In the genomic region with DNA sequence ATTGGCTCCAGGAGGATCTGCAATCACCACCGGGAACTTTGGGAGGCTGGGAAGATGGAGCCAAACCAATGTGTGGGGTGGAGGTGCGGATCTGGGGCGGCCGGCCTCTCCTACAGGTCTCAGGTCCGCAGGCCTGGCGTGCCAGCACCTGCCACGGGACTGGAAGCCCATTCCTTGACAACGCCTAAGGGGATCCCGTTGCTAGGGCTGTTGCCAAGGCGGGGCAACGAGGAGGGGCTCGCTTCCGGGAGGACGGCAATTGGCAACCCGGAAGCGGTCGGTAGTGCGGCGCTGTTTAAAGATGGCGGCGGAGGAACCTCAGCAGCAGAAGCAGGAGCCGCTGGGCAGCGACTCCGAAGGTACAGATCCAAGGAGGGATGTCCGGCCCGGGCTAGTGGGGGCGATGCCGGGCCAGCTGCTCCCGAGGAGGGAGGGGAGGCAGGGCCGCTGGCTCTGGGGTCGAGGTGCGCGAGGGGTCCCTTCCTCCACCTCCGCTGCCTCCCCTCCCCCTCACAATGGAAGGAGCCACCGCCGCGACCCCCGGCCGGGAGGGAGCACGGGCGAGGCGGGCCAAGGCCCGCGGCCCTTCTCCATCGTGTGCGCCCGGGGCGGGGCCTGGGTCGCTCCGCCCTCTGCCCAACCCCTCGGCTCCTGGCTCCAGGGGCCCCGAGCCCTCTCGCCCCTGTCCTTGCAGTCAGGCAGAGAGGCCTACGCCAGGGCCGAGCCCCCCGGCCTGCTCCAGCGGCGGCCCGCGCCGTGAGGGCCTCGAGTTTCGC, we compare ENCODE assay signal across 8 cellular contexts. TPM values are rescaled to one million over a fixed set of nuclear protein-coding genes. Genes with fewer than 3 reads are reported as not detected.
A peak's percentile ranks its signal among the peaks of the same experiment; 100 is the strongest.
DNase-seq lines count a peak whose midpoint lies in the region; FAIRE-seq and TF ChIP-seq lines count a peak whose summit lies in the region.

A gene with protein sequence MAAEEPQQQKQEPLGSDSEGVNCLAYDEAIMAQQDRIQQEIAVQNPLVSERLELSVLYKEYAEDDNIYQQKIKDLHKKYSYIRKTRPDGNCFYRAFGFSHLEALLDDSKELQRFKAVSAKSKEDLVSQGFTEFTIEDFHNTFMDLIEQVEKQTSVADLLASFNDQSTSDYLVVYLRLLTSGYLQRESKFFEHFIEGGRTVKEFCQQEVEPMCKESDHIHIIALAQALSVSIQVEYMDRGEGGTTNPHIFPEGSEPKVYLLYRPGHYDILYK (plus strand): TSS at position 283 of the 776 bp plus-strand sequence. CDS start 19 bp downstream, at position 302.

- TF ChIP-seq EP300 in SK-N-SH (IDR thresholded peaks at IDR 0.05; ENCODE audit: borderline replicate concordance in 1 of 2, low read depth in 1 of 2, low read length in 1 of 2) (no peak), suprapubic skin (IDR thresholded peaks at IDR 0.05) (no peak)

- TF ChIP-seq CTCF in NB4 (IDR thresholded peaks at IDR 0.05; ENCODE audit: low read depth, low read length) (no peak), SK-N-SH (IDR thresholded peaks at IDR 0.05) (no peak), suprapubic skin (IDR thresholded peaks at IDR 0.05) (no peak)

- H3K4me2 ChIP-seq in SK-N-SH, result peak within 1 kb of the TSS; percentile 93

- no peak for TF ChIP-seq RAD21 in SK-N-SH (IDR thresholded peaks at IDR 0.05; ENCODE audit: low read length)

- H3K79me2 ChIP-seq in SK-N-SH (ENCODE audit: insufficient read depth), result peaks cover 64% of the 10 kb centered on the region

- FAIRE-seq in G401.6 (lab: Jason Lieb, UNC), result peak; percentile 97

- H3K27ac ChIP-seq in SK-N-SH (ENCODE audit: low read depth in 2 of 2, low read length in 1 of 2), result peak within 1 kb of the TSS; percentile 81 to 93
- peak within 1 kb of the TSS; percentile 94 for H3K27ac ChIP-seq in suprapubic skin

- peak; percentile 84 for TF ChIP-seq POLR2A in NB4 (IDR thresholded peaks at IDR 0.05; ENCODE audit: extremely low read depth, insufficient read length)
- TF ChIP-seq POLR2A in suprapubic skin (IDR thresholded peaks at IDR 0.05), result peak in 1 of 2 donors; percentile 61

- POLR2A ChIA-PET in HEK293T (lab: Yijun Ruan, JAX), result interaction anchor here (1.2 to 1.5 kb wide), 2 partner anchors 9 to 12 kb away, joined by 4 to 9 read pairs; a partner anchor contains a TSS
- POLR2A ChIA-PET in SK-N-SH (lab: Yijun Ruan, JAX), result interaction anchor here (0.6 to 1.2 kb wide), 2 partner anchors 9 to 148 kb away, joined by 3 to 5 read pairs; a partner anchor contains a TSS

- peaks cover 11% of the 10 kb centered on the region for H4K20me1 ChIP-seq in SK-N-SH (ENCODE audit: insufficient read depth)

- peak within 1 kb of the TSS; percentile 94 for H2AFZ ChIP-seq in SK-N-SH (ENCODE audit: low read depth)

- peak; percentile 94 for DNase-seq in HEK293T (ENCODE audit: extremely low spot score)
- DNase-seq in NB4 (ENCODE audit: low read depth), result peak; percentile 93
- DNase-seq in SK-N-SH, result peak; percentile 97
- DNase-seq in activated naive CD4-positive, alpha-beta T cell treated with anti-CD3 and anti-CD28 coated beads, Interleukin-2, amount 50 U/mL, for 16 hours, result peak; percentile 88
- peak; percentile 85 for DNase-seq in globus pallidus (ENCODE audit: low spot score)
- peak in 55 of 56 donors; percentile 42 to 93 (median 79) for DNase-seq in nucleus accumbens (lab: John Stamatoyannopoulos, UW)
- DNase-seq in suprapubic skin (ENCODE audit: low spot score in 2 of 2), result peak; percentile 97 to 98

- no peaks in the 10 kb centered on the region for H3K27me3 ChIP-seq in SK-N-SH (ENCODE audit: insufficient read depth)
- H3K27me3 ChIP-seq in suprapubic skin, result no peaks in the 10 kb centered on the region

- H3K4me1 ChIP-seq in SK-N-SH (ENCODE audit: control insufficient read depth in 1 of 2, insufficient read depth in 2 of 2, low read depth in 1 of 2, low read length in 1 of 2) (peaks cover 7 to 17% of the 10 kb centered on the region in 2 experiments), suprapubic skin (peaks cover 28% of the 10 kb centered on the region)

- 0% methylated on average over 19 of the region's 63 CpGs for WGBS in SK-N-SH (ENCODE audit: low lambda C conversion rate)
- WGBS in suprapubic skin, result 0% methylated on average over 28 of the region's 63 CpGs

- H3F3A ChIP-seq in SK-N-SH (replicated peaks; ENCODE audit: insufficient read depth), result peaks cover 11% of the 10 kb centered on the region

- H3K4me3 ChIP-seq in NB4 (ENCODE audit: low read depth, low read length) (peak within 1 kb of the TSS; percentile 80), SK-N-SH (ENCODE audit: low read depth in 2 of 2, low read length in 1 of 2) (peak within 1 kb of the TSS; percentile 79 to 93), suprapubic skin (peak within 1 kb of the TSS; percentile 100)

- H3K9ac ChIP-seq in SK-N-SH, result peak within 1 kb of the TSS; percentile 92

- CTCF ChIA-PET in HEK293T (lab: Yijun Ruan, JAX), result no interaction called here
- CTCF ChIA-PET in SK-N-SH (lab: Yijun Ruan, JAX), result interaction anchor here (0.7 to 0.9 kb wide), 3 partner anchors 31 to 159 kb away, joined by 3 to 4 read pairs (median 3); no protein-coding TSS in a partner anchor

- H3K36me3 ChIP-seq in SK-N-SH (replicated peaks in 1 of 2; ENCODE audit: control insufficient read depth in 1 of 2, insufficient read depth in 2 of 2, low read length in 1 of 2), result peaks cover 14 to 19% of the 10 kb centered on the region in 2 experiments
- H3K36me3 ChIP-seq in suprapubic skin, result peaks cover 24% of the 10 kb centered on the region

- no peaks in the 10 kb centered on the region for H3K9me2 ChIP-seq in SK-N-SH

- H3K9me3 ChIP-seq in SK-N-SH (no peaks in the 10 kb centered on the region), suprapubic skin (no peaks in the 10 kb centered on the region)

TF ChIP-seq in HEK293T, 16 proteins besides CTCF, POLR2A, EP300 and RAD21:
- no peak for TF ChIP-seq SUZ12 (IDR thresholded peaks at IDR 0.05)
- peak; percentile 95 for TF ChIP-seq ELF4 (IDR thresholded peaks at IDR 0.05)

TF ChIP-seq in SK-N-SH, 30 proteins besides CTCF, POLR2A, EP300 and RAD21:
- TF ChIP-seq CHD2 (IDR thresholded peaks at IDR 0.05; ENCODE audit: low read length, partially characterized antibody), result peak; percentile 79
- TF ChIP-seq, protein P1, sequence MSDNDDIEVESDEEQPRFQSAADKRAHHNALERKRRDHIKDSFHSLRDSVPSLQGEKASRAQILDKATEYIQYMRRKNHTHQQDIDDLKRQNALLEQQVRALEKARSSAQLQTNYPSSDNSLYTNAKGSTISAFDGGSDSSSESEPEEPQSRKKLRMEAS (IDR thresholded peaks at IDR 0.05; ENCODE audit: low read depth), result 0 out of 2 replicates have a peak, but pooled peaks have one; percentile 36
- peak; percentile 92 for TF ChIP-seq GABPA (IDR thresholded peaks at IDR 0.05; ENCODE audit: low read depth)
- peak; percentile 48; the same call in 1 of the 2 replicates for TF ChIP-seq SIN3A (IDR thresholded peaks at IDR 0.05; ENCODE audit: borderline replicate concordance, low read depth, low read length)
- TF ChIP-seq ELF1 (IDR thresholded peaks at IDR 0.05), result peak; percentile 92
- peak; percentile 84 for TF ChIP-seq POLR2AphosphoS5 (IDR thresholded peaks at IDR 0.05; ENCODE audit: low read depth, low read length)
- TF ChIP-seq TCF12 (IDR thresholded peaks at IDR 0.05), result no peak
- TF ChIP-seq TAF1 (IDR thresholded peaks at IDR 0.05; ENCODE audit: borderline replicate concordance, low read depth, low read length), result peak; percentile 97
- TF ChIP-seq MXI1 (IDR thresholded peaks at IDR 0.05; ENCODE audit: low read depth, low read length), result peak; percentile 93
- TF ChIP-seq, protein P2, sequence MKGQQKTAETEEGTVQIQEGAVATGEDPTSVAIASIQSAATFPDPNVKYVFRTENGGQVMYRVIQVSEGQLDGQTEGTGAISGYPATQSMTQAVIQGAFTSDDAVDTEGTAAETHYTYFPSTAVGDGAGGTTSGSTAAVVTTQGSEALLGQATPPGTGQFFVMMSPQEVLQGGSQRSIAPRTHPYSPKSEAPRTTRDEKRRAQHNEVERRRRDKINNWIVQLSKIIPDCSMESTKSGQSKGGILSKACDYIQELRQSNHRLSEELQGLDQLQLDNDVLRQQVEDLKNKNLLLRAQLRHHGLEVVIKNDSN (IDR thresholded peaks at IDR 0.05; ENCODE audit: borderline replicate concordance, low read depth), result no peak
- no peak for TF ChIP-seq NRF1 (IDR thresholded peaks at IDR 0.05; ENCODE audit: low read depth, low read length)
- TF ChIP-seq YY1 (IDR thresholded peaks at IDR 0.05; ENCODE audit: low read depth), result peak; percentile 94

RNA-seq across cellular contexts. Expression of the gene that starts here (rescaled TPM):
- polyA plus RNA-seq in SK-N-SH (2012; rRNA removed), result 183 and 195 TPM in 2 replicates
- polyA plus RNA-seq in SK-N-SH (2012; cell fraction: cytosol; rRNA removed), result 76.2 and 109 TPM in 2 replicates
- polyA plus RNA-seq in SK-N-SH (2012; cell fraction: nucleus; rRNA removed), result 446 and 520 TPM in 2 replicates
- total RNA-seq in suprapubic skin, result 100 to 1,000 TPM in 1 of 4 donors, 10 to 100 TPM in 3; 78.4 to 117 (median 93.5) TPM

Comparison
In these comparisons a context has a peak if more than half of its experiments do, and no peak if none do; other contexts are left out.
1. Peak in every context shown above with its lines: DNase-seq, H3K4me3 ChIP-seq and H3K27ac ChIP-seq.